In genomic region chr3:129050556-129051295, GRCh38 we compare ENCODE assay signal across 1 cellular context.
TF ChIP-seq lines count a peak whose summit lies in the region.

No MANE protein-coding gene starts in this region.

TF ChIP-seq in IMR-90, 13 proteins besides CTCF, POLR2A, EP300 and RAD21:
- TF ChIP-seq ELK1 (IDR thresholded peaks at IDR 0.05; ENCODE audit: borderline replicate concordance, low read depth, low read length) (no peak), MAZ (IDR thresholded peaks at IDR 0.05; ENCODE audit: borderline replicate concordance, low read depth, low read length) (no peak), FOS (IDR thresholded peaks at IDR 0.05; ENCODE audit: low read depth, low read length) (no peak), NFE2L2 (IDR thresholded peaks at IDR 0.05; ENCODE audit: low read depth, low read length) (no peak), MAFK (IDR thresholded peaks at IDR 0.05; ENCODE audit: low read depth, low read length) (no peak), USF2 (IDR thresholded peaks at IDR 0.05; ENCODE audit: low read depth, low read length) (no peak), SMC3 (IDR thresholded peaks at IDR 0.05; ENCODE audit: low read depth, low read length) (no peak), MXI1 (IDR thresholded peaks at IDR 0.05; ENCODE audit: borderline replicate concordance, low read depth, low read length) (no peak), RFX5 (IDR thresholded peaks at IDR 0.05; ENCODE audit: low read depth, low read length) (no peak), RCOR1 (IDR thresholded peaks at IDR 0.05; ENCODE audit: insufficient replicate concordance, low read length) (no peak), CEBPB (IDR thresholded peaks at IDR 0.05; ENCODE audit: low read depth, low read length) (no peak), BHLHE40 (IDR thresholded peaks at IDR 0.05; ENCODE audit: low read depth, low read length) (no peak), CHD1 (IDR thresholded peaks at IDR 0.05; ENCODE audit: low read depth, low read length) (no peak)
